ENCODE assay signal across 8 cellular contexts in the genomic region with DNA sequence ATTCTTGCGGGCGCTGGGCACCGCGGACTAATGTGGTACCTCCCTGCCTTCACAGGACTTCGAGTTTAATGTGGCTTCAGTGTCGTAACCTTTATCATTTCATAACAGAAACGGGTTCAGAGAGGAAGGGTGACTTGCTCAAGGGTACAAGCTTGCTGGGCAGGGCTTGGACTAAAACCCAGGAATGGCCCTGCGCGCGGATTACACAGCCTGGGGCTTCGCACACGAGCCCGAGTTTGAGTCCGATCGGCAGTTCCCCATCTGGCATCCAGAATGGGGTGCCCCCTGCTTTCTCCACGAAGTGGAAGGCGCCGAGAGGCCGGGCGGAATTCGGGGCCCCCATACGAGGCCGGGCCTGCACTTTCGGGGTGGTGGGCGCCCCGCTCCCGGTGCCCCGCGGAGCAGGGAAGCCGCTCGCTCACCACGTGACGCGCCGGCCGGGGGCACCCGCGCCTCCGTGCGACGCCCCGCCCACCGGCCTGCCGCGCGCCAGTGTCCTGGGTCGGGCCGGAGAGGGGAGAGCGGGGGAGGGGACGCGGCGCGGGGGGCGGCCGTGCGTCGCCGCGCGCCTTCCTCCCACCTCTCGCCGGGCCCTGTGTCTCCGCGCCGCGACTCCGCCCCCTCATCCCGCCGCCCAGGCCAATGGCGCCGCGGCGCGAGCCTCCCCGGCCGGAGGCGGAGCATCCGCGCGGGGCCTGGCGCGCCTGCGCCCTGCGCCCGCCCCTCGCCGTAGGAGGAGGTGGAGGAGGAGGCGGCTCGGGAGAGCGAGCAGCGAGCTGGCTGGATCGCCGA. TPM values are rescaled to one million over a fixed set of nuclear protein-coding genes. Genes with fewer than 3 reads are reported as not detected.
DNase-seq lines count a peak whose midpoint lies in the region; ATAC-seq and TF ChIP-seq lines count a peak whose summit lies in the region.

TSS of gene SET (plus strand) at position 722 of the 792 bp plus-strand sequence. CDS start 361 bp downstream, outside the sequence.

- POLR2A ChIA-PET in CD4-positive, alpha-beta memory T cell (lab: Charles Lee; ENCODE audit: partially characterized antibody): interaction anchor here (0.7 to 5.1 kb wide), 15 partner anchors 9 to 193 kb away, joined by 3 to 37 read pairs (median 7); partner anchors contain the start of genes DYNC2I2, ENDOG, KYAT1 and LRRC8A

- H2AK5ac ChIP-seq in mesenchymal stem cell (ENCODE audit: low read length, severe bottlenecking): peak within 1 kb of the TSS; percentile 70

- peak within 1 kb of the TSS; percentile 95 for H2BK15ac ChIP-seq in mesenchymal stem cell (ENCODE audit: low read depth, poor library complexity, severe bottlenecking)

- peak within 1 kb of the TSS; percentile 93 to 96 for H3K4ac ChIP-seq in mesenchymal stem cell (ENCODE audit: low read depth in 1 of 2, low read length in 2 of 2)

- peaks cover 0 to 1% of the 10 kb centered on the region in 2 donors for H3K27me3 Mint-ChIP-seq in CD4-positive, alpha-beta memory T cell
- no peaks in the 10 kb centered on the region for H3K27me3 Mint-ChIP-seq in effector memory CD8-positive, alpha-beta T cell

- H3K27me3 ChIP-seq in CD4-positive, alpha-beta memory T cell (ENCODE audit: insufficient read depth, low read length): no peaks in the 10 kb centered on the region
- no peaks in the 10 kb centered on the region for H3K27me3 ChIP-seq in mesenchymal stem cell (ENCODE audit: control insufficient read depth in 1 of 2, insufficient read depth in 1 of 2, low read length in 2 of 2)

- H3K9ac ChIP-seq in mesenchymal stem cell (ENCODE audit: low read length): peak within 1 kb of the TSS; percentile 91

- H3K4me1 ChIP-seq in CD4-positive, alpha-beta memory T cell (ENCODE audit: insufficient read depth, low read length): peaks cover 67% of the 10 kb centered on the region
- peaks cover 24% of the 10 kb centered on the region for H3K4me1 ChIP-seq in mesenchymal stem cell (ENCODE audit: control insufficient read depth, insufficient read depth, low read depth, low read length)

- H3K18ac ChIP-seq in mesenchymal stem cell (ENCODE audit: low read depth in 1 of 2, low read length in 2 of 2): peak within 1 kb of the TSS; percentile 82 to 94

- TF ChIP-seq CTCF in GM20000 (IDR thresholded peaks at IDR 0.05; ENCODE audit: extremely low read depth, missing control alignments): no peak

- peaks cover 22% of the 10 kb centered on the region for H3K36me3 ChIP-seq in CD4-positive, alpha-beta memory T cell (ENCODE audit: insufficient read depth, low read length)
- H3K36me3 ChIP-seq in mesenchymal stem cell (ENCODE audit: control insufficient read depth in 1 of 2, insufficient read depth in 2 of 2, low read depth in 1 of 2, low read length in 2 of 2): peaks cover 4 to 23% of the 10 kb centered on the region in 2 experiments

- H2BK12ac ChIP-seq in mesenchymal stem cell (ENCODE audit: low read length in 2 of 2): peak within 1 kb of the TSS; percentile 56 to 70

- H3K27ac ChIP-seq in CD4-positive, alpha-beta memory T cell (ENCODE audit: low read depth, low read length): peak within 1 kb of the TSS; percentile 82
- H3K27ac ChIP-seq in mesenchymal stem cell (ENCODE audit: low read length, poor library complexity, severe bottlenecking): peak within 1 kb of the TSS; percentile 74

- peak within 1 kb of the TSS; percentile 94 for H2BK5ac ChIP-seq in mesenchymal stem cell (ENCODE audit: low read depth, low read length, poor library complexity, severe bottlenecking)

- H3K27ac Mint-ChIP-seq in CD4-positive, alpha-beta memory T cell: peak within 1 kb of the TSS; percentile 93 to 98 (median 96)
- peak within 1 kb of the TSS; percentile 94 to 99 for H3K27ac Mint-ChIP-seq in effector memory CD8-positive, alpha-beta T cell

- ATAC-seq in effector memory CD8-positive, alpha-beta T cell (replicated peaks): peak; percentile 72

- peak within 1 kb of the TSS; percentile 97 to 98 for H3K14ac ChIP-seq in mesenchymal stem cell (ENCODE audit: low read length in 2 of 2)

- H3K4me3 Mint-ChIP-seq in CD4-positive, alpha-beta memory T cell: peak within 1 kb of the TSS; percentile 83 to 95 (median 92)
- H3K4me3 Mint-ChIP-seq in effector memory CD8-positive, alpha-beta T cell: peak within 1 kb of the TSS; percentile 94 to 99

- peak; percentile 88 to 95 (median 93) for DNase-seq in CD4-positive, alpha-beta memory T cell
- DNase-seq in GM20000 (ENCODE audit: low spot score) (peak; percentile 100), HT1080 (ENCODE audit: low read depth) (peak; percentile 84), NOMO-1 treated with dmso at 0.1 percent for 144 hours (lab: John Stamatoyannopoulos, UW; ENCODE audit: unreplicated experiment) (peak; percentile 92), mesenchymal stem cell (peak; percentile 91)
- peak; percentile 80 to 94 (median 85) for DNase-seq in activated CD8-positive, alpha-beta memory T cell treated with anti-CD3 and anti-CD28 coated beads for 48 hours (ENCODE audit: low read depth in 2 of 3, low spot score in 2 of 3)
- DNase-seq in effector memory CD8-positive, alpha-beta T cell: peak; percentile 86 to 92 (median 87)
- peak; percentile 94 for DNase-seq in stimulated activated CD8-positive, alpha-beta memory T cell treated with anti-CD3 and anti-CD28 coated beads, Interleukin-12 subunit alpha, Interleukin-12 subunit beta, amount 100 ng/mL, for 4 hours (ENCODE audit: low read depth)

- H3K9me3 Mint-ChIP-seq in CD4-positive, alpha-beta memory T cell: peaks cover 0 to 3% (median 0%) of the 10 kb centered on the region in 8 donors
- H3K9me3 Mint-ChIP-seq in effector memory CD8-positive, alpha-beta T cell: no peaks in the 10 kb centered on the region

- H3K23ac ChIP-seq in mesenchymal stem cell (ENCODE audit: low read length in 2 of 2): peak within 1 kb of the TSS in 1 of 2 experiments; percentile 87

- peak within 1 kb of the TSS; percentile 63 to 88 for H3K4me3 ChIP-seq in CD4-positive, alpha-beta memory T cell (ENCODE audit: low read length in 2 of 2)
- H3K4me3 ChIP-seq in mesenchymal stem cell (ENCODE audit: insufficient read depth in 1 of 2, low read depth in 1 of 2, low read length in 2 of 2): peak within 1 kb of the TSS; percentile 90 to 91

- intact Hi-C loops in CD4-positive, alpha-beta memory T cell (cut with micrococcal nuclease): loop anchor here (1.0 to 2.0 kb wide), 6 partner anchors 14 to 136 kb away; partner anchors contain the start of genes DYNC2I2, PKN3, SPTAN1 and TBC1D13

- H4K8ac ChIP-seq in mesenchymal stem cell (ENCODE audit: low read length): peak within 1 kb of the TSS; percentile 98

- CTCF ChIA-PET in CD4-positive, alpha-beta memory T cell (lab: Charles Lee; ENCODE audit: partially characterized antibody): interaction anchor here (1.0 kb wide), 1 partner anchor 40 kb away, joined by 4 read pairs; no protein-coding TSS in a partner anchor

- H2AFZ ChIP-seq in mesenchymal stem cell (ENCODE audit: low read depth, low read length): peak within 1 kb of the TSS; percentile 3

- H4K91ac ChIP-seq in mesenchymal stem cell (ENCODE audit: low read length): peak within 1 kb of the TSS; percentile 92

- peaks cover 8% of the 10 kb centered on the region for H3K79me1 ChIP-seq in mesenchymal stem cell (replicated peaks; ENCODE audit: low read length, poor library complexity, severe bottlenecking)

- peak within 1 kb of the TSS; percentile 77 for H3K4me2 ChIP-seq in mesenchymal stem cell (ENCODE audit: low read length, poor library complexity, severe bottlenecking)

- H2BK120ac ChIP-seq in mesenchymal stem cell (ENCODE audit: low read depth, low read length): peak within 1 kb of the TSS; percentile 74

- H3K9me3 ChIP-seq in CD4-positive, alpha-beta memory T cell (ENCODE audit: control insufficient read depth in 1 of 2, low read length in 2 of 2): no peaks in the 10 kb centered on the region
- H3K9me3 ChIP-seq in mesenchymal stem cell (ENCODE audit: control insufficient read depth, low read length): no peaks in the 10 kb centered on the region

- 10% methylated on average over 34 of the region's 93 CpGs for WGBS in mesenchymal stem cell

- peaks cover 18 to 33% of the 10 kb centered on the region in 2 donors for H3K36me3 Mint-ChIP-seq in CD4-positive, alpha-beta memory T cell
- peaks cover 58% of the 10 kb centered on the region for H3K36me3 Mint-ChIP-seq in effector memory CD8-positive, alpha-beta T cell (ENCODE audit: insufficient read depth)

- H3K4me1 Mint-ChIP-seq in CD4-positive, alpha-beta memory T cell: peaks cover 40 to 67% (median 54%) of the 10 kb centered on the region in 4 donors
- H3K4me1 Mint-ChIP-seq in effector memory CD8-positive, alpha-beta T cell (ENCODE audit: low read depth in 2 of 2): peaks cover 47 to 59% of the 10 kb centered on the region in 2 donors

RNA-seq across cellular contexts. Expression of gene SET, which starts in this region (rescaled TPM):
- total RNA-seq in CD4-positive, alpha-beta memory T cell: 100 to 1,000 TPM; 261 to 264 TPM
- polyA plus RNA-seq in CD4-positive, alpha-beta memory T cell: 100 to 1,000 TPM; 132 to 191 TPM
- 595 and 720 TPM in 2 replicates for total RNA-seq in HT1080 (2014; rRNA removed; shearing (Covaris generic))
- 466 and 556 TPM in 2 replicates for polyA plus RNA-seq in HT1080 (2015; cell fraction: cytosol; rRNA removed)
- polyA plus RNA-seq in HT1080 (2015; cell fraction: nucleus; rRNA removed): 312 and 321 TPM in 2 replicates
- 293 TPM for polyA plus RNA-seq in mesenchymal stem cell (2013, experiment 1 of 2)
- 300 TPM for polyA plus RNA-seq in mesenchymal stem cell (2013, experiment 2 of 2)

Comparison
In these comparisons a context has a peak if more than half of its experiments do, and no peak if none do; other contexts are left out.
1. Peak in every context shown above with its lines: DNase-seq, ATAC-seq, H3K4me3 ChIP-seq and H3K27ac ChIP-seq.